In genomic region chr6:142297996-142298753, GRCh38 we compare ENCODE assay signal across 1 cellular context.
A peak's percentile ranks its signal among the peaks of the same experiment; 100 is the strongest.
TF ChIP-seq lines count a peak whose summit lies in the region.

No MANE protein-coding gene starts in this region.

TF ChIP-seq in HepG2, 621 proteins besides CTCF, POLR2A, EP300 and RAD21 (continued from another document and continues in another):
- TF ChIP-seq ZNF407 (CRISPR knock-in tag; IDR thresholded peaks at IDR 0.05; ENCODE audit: not compliant biosample characterization) (no peak), ZNF18 (CRISPR knock-in tag; IDR thresholded peaks at IDR 0.05; ENCODE audit: insufficient replicate concordance) (no peak), TOE1 (CRISPR knock-in tag; IDR thresholded peaks at IDR 0.05) (no peak), MLXIP (CRISPR knock-in tag; IDR thresholded peaks at IDR 0.05; ENCODE audit: borderline replicate concordance) (no peak), BCL3 (CRISPR knock-in tag; IDR thresholded peaks at IDR 0.05) (no peak), ZNF468 (CRISPR knock-in tag; IDR thresholded peaks at IDR 0.05) (no peak), ZMYM2 (CRISPR knock-in tag; IDR thresholded peaks at IDR 0.05) (no peak), ZNF660 (CRISPR knock-in tag; IDR thresholded peaks at IDR 0.05; ENCODE audit: borderline replicate concordance, low read depth) (no peak), ZNF264 (CRISPR knock-in tag; IDR thresholded peaks at IDR 0.05) (no peak; the same call in 1 of the 2 replicates), ZSCAN29 (CRISPR knock-in tag; conservative IDR thresholded peaks at IDR 0.05) (no peak), FOXA1 (IDR thresholded peaks at IDR 0.05) (peak; percentile 98), FOXA1 (CRISPR knock-in tag; IDR thresholded peaks at IDR 0.05) (peak; percentile 90), ATF7 (IDR thresholded peaks at IDR 0.05) (peak; percentile 10; the same call in 1 of the 2 replicates), ATF7 (CRISPR knock-in tag; IDR thresholded peaks at IDR 0.05) (no peak; the same call in 1 of the 2 replicates), KLF16 (CRISPR knock-in tag; IDR thresholded peaks at IDR 0.05) (peak in 1 of 2 experiments; percentile 55; a peak in 1 of 4 replicates), ZHX2 (IDR thresholded peaks at IDR 0.05; ENCODE audit: low read depth) (no peak), ZHX2 (CRISPR knock-in tag; IDR thresholded peaks at IDR 0.05; ENCODE audit: borderline replicate concordance) (no peak), AHR (CRISPR knock-in tag; IDR thresholded peaks at IDR 0.05) (no peak), ZNF768 (CRISPR knock-in tag; IDR thresholded peaks at IDR 0.05) (no peak), GMEB1 (CRISPR knock-in tag; IDR thresholded peaks at IDR 0.05; ENCODE audit: borderline replicate concordance) (no peak), MED1 (CRISPR knock-in tag; IDR thresholded peaks at IDR 0.05) (peak; percentile 87), ZNF431 (CRISPR knock-in tag; IDR thresholded peaks at IDR 0.05; ENCODE audit: borderline replicate concordance, low read depth) (no peak; the same call in 1 of the 2 replicates), MAFF (IDR thresholded peaks at IDR 0.05; ENCODE audit: low read depth, low read length) (no peak), ISL2 (CRISPR knock-in tag; IDR thresholded peaks at IDR 0.05) (peak; percentile 59; the same call in 1 of the 2 replicates), MEIS2 (CRISPR knock-in tag; IDR thresholded peaks at IDR 0.05) (no peak), ZFY (CRISPR knock-in tag; IDR thresholded peaks at IDR 0.05) (no peak), KDM6A (CRISPR knock-in tag; IDR thresholded peaks at IDR 0.05; ENCODE audit: low read depth) (no peak), CENPBD1 (CRISPR knock-in tag; IDR thresholded peaks at IDR 0.05; ENCODE audit: borderline replicate concordance, low read depth) (no peak), ZNF292 (CRISPR knock-in tag; IDR thresholded peaks at IDR 0.05; ENCODE audit: borderline replicate concordance, low read depth) (peak; percentile 54; the same call in 1 of the 2 replicates), GPBP1L1 (CRISPR knock-in tag; IDR thresholded peaks at IDR 0.05) (no peak)
